14 cellular contexts compared by ENCODE assay signal in genomic region chr2:62216113-62216512, GRCh38. TPM values are rescaled to one million over a fixed set of nuclear protein-coding genes. Genes with fewer than 3 reads are reported as not detected.
DNase-seq lines count a peak whose midpoint lies in the region; ATAC-seq, FAIRE-seq and TF ChIP-seq lines count a peak whose summit lies in the region.
"Had no signal": no experiment of that assay in that cellular context is flagged by ENCODE, and none has a peak within 500 bp of the region (broad histone marks: within the 10 kb centered on the region; RNA-seq: fewer than 3 reads in every experiment).

No MANE protein-coding gene starts in this region.

- CTCF ChIA-PET in GM10248 (lab: Yijun Ruan, JAX): interaction anchor here (0.9 to 2.1 kb wide), 9 partner anchors 12 to 223 kb away, joined by 3 to 8 read pairs (median 5); no protein-coding TSS in a partner anchor

- no peak overlapping the region for H3K9ac ChIP-seq in astrocyte (ENCODE audit: low read length)
- H3K9ac ChIP-seq: SK-N-SH had no signal

- peaks cover 19% of the 10 kb centered on the region for H3K4me1 ChIP-seq in astrocyte (ENCODE audit: insufficient read depth, low read length)

- FAIRE-seq in astrocyte (lab: Jason Lieb, UNC): no peak
- FAIRE-seq: endometrium, GM19239 had no signal

- ATAC-seq in left lobe of liver: peak; percentile 15
- no peak for ATAC-seq in stimulated activated effector memory CD8-positive, alpha-beta T cell treated with anti-CD3 and anti-CD28 coated beads, Interleukin-12 subunit alpha, Interleukin-12 subunit beta, amount 100 ng/mL, for 72 hours
- ATAC-seq in HG02759 (IDR thresholded peaks at IDR 0.05; ENCODE audit: unreplicated experiment): no peak

- peaks cover 9% of the 10 kb centered on the region for H3K9me3 Mint-ChIP-seq in HFFc6
- peaks cover 8% of the 10 kb centered on the region for H3K9me3 Mint-ChIP-seq in astrocyte (ENCODE audit: unreplicated experiment)
- peaks cover 8% of the 10 kb centered on the region for H3K9me3 Mint-ChIP-seq in stimulated activated effector memory CD8-positive, alpha-beta T cell treated with anti-CD3 and anti-CD28 coated beads, Interleukin-12 subunit alpha, Interleukin-12 subunit beta, amount 100 ng/mL, for 72 hours

- H3K4me2 ChIP-seq in astrocyte (ENCODE audit: low read length): no peak overlapping the region
- H3K4me2 ChIP-seq: SK-N-SH had no signal

- peaks cover 70% of the 10 kb centered on the region for H3K79me2 ChIP-seq in astrocyte (ENCODE audit: insufficient read depth, low read length)

- peaks cover 42% of the 10 kb centered on the region for H4K20me1 ChIP-seq in astrocyte (ENCODE audit: insufficient read depth, low read length)

- H3K4me3 ChIP-seq in astrocyte (ENCODE audit: insufficient read depth, low read depth, low read length): no peak overlapping the region

- no peaks in the 10 kb centered on the region for H3K27me3 Mint-ChIP-seq in HFFc6 (ENCODE audit: insufficient read depth)
- no peaks in the 10 kb centered on the region for H3K27me3 Mint-ChIP-seq in astrocyte (ENCODE audit: low read depth, unreplicated experiment)

- H2AFZ ChIP-seq in astrocyte (ENCODE audit: low read depth, low read length): no peak overlapping the region

- H3K27me3 ChIP-seq in astrocyte (ENCODE audit: insufficient read depth, low read length): no peaks in the 10 kb centered on the region

- H3K27ac ChIP-seq in astrocyte (ENCODE audit: low read depth, low read length): no peak overlapping the region

- no peaks in the 10 kb centered on the region for H3K9me3 ChIP-seq in astrocyte (ENCODE audit: insufficient read depth, low read depth, low read length)
- H3K9me3 ChIP-seq: SK-N-SH had no signal

- H3K4me1 Mint-ChIP-seq in HFFc6 (ENCODE audit: low read depth) (peaks cover 59% of the 10 kb centered on the region), astrocyte (ENCODE audit: low read depth, unreplicated experiment) (peaks cover 67% of the 10 kb centered on the region)
- H3K4me1 Mint-ChIP-seq in stimulated activated effector memory CD8-positive, alpha-beta T cell treated with anti-CD3 and anti-CD28 coated beads, Interleukin-12 subunit alpha, Interleukin-12 subunit beta, amount 100 ng/mL, for 72 hours: peaks cover 92% of the 10 kb centered on the region

- no peaks in the 10 kb centered on the region for H3K36me3 ChIP-seq in astrocyte (ENCODE audit: insufficient read depth, low read length)

- H3K4me3 Mint-ChIP-seq in HFFc6 (peak overlapping the region; percentile 55; the same call in 1 of the 2 replicates), astrocyte (ENCODE audit: unreplicated experiment) (no peak overlapping the region)
- no peak overlapping the region for H3K4me3 Mint-ChIP-seq in stimulated activated effector memory CD8-positive, alpha-beta T cell treated with anti-CD3 and anti-CD28 coated beads, Interleukin-12 subunit alpha, Interleukin-12 subunit beta, amount 100 ng/mL, for 72 hours

- DNase-seq in HFFc6 (no peak), astrocyte (ENCODE audit: low read depth) (no peak), left lobe of liver (ENCODE audit: low spot score) (no peak), HCEC 1CT (no peak), pons (ENCODE audit: low spot score) (no peak), GM10248 (ENCODE audit: extremely low spot score) (no peak)
- no peak for DNase-seq in stimulated activated effector memory CD8-positive, alpha-beta T cell treated with anti-CD3 and anti-CD28 coated beads, Interleukin-12 subunit alpha, Interleukin-12 subunit beta, amount 100 ng/mL, for 72 hours (ENCODE audit: low spot score in 2 of 2)
- DNase-seq: activated CD4-positive, alpha-beta T cell treated with anti-CD3 and anti-CD28 coated beads for 48 hours; NCI-H187 treated with DMSO at 0.1 percent for 48 hours; stimulated activated CD4-positive, alpha-beta T cell treated with anti-CD3 and anti-CD28 coated beads, Interleukin-15, amount 100 ng/mL, for 24 hours had no signal

- TF ChIP-seq CTCF in HFFc6 (IDR thresholded peaks at IDR 0.05): no peak
- no peak for TF ChIP-seq CTCF in astrocyte (IDR thresholded peaks at IDR 0.05; ENCODE audit: insufficient read depth, low read depth, low read length)
- no peak for TF ChIP-seq CTCF in GM10248 (IDR thresholded peaks at IDR 0.05; ENCODE audit: control extremely low read depth, extremely low read depth, low read depth, missing control alignments)

- peak overlapping the region; percentile 81 for H3K27ac Mint-ChIP-seq in HFFc6
- peak overlapping the region; percentile 48 for H3K27ac Mint-ChIP-seq in astrocyte (ENCODE audit: unreplicated experiment)
- H3K27ac Mint-ChIP-seq in stimulated activated effector memory CD8-positive, alpha-beta T cell treated with anti-CD3 and anti-CD28 coated beads, Interleukin-12 subunit alpha, Interleukin-12 subunit beta, amount 100 ng/mL, for 72 hours: peak overlapping the region; percentile 73

- H3K36me3 Mint-ChIP-seq in HFFc6 (ENCODE audit: low read depth) (peaks cover 28% of the 10 kb centered on the region), astrocyte (ENCODE audit: low read depth, unreplicated experiment) (peaks cover 12% of the 10 kb centered on the region)
- no peaks in the 10 kb centered on the region for H3K36me3 Mint-ChIP-seq in stimulated activated effector memory CD8-positive, alpha-beta T cell treated with anti-CD3 and anti-CD28 coated beads, Interleukin-12 subunit alpha, Interleukin-12 subunit beta, amount 100 ng/mL, for 72 hours

- POLR2A ChIA-PET in GM10248 (lab: Yijun Ruan, JAX): interaction anchor here (0.6 kb wide), 1 partner anchor 134 kb away, joined by 5 read pairs; no protein-coding TSS in a partner anchor

RNA-seq across cellular contexts. Expression of gene B3GNT2, which starts 20.2 kb away (rescaled TPM):
- 10 to 100 TPM; 12.5 to 16.7 (median 15.1) TPM for total RNA-seq in HFFc6 (2021; fragmentation: NEBNext Ultra II Directional; extraction: Animal tissue kit (Norgen Biotek cat#: 25700))
- total RNA-seq in astrocyte (21.9 and 23.8 TPM in 2 replicates), left lobe of liver (9.7 TPM)
